Comparison of ENCODE assay signal across 8 cellular contexts in genomic region chr13:105709181-105709580, GRCh38.
"Had no signal": no experiment of that assay in that cellular context is flagged by ENCODE, and none has a peak within 500 bp of the region (broad histone marks: within the 10 kb centered on the region; RNA-seq: fewer than 3 reads in every experiment).

No MANE protein-coding gene starts in this region.

- FAIRE-seq: G401.6, GM12878, GM12891, GM12892, GM18507, GM19239 had no signal

- DNase-seq: GDM1, GF-D8 had no signal

- H3K4me3 ChIP-seq: GM12878 had no signal

- ATAC-seq: GM12878 had no signal
